ENCODE assay signal across 21 cellular contexts in genomic region chr12:89134213-89134770, GRCh38.
A peak's percentile ranks its signal among the peaks of the same experiment; 100 is the strongest.
DNase-seq lines count a peak whose midpoint lies in the region; ATAC-seq and TF ChIP-seq lines count a peak whose summit lies in the region.
"Had no signal": no experiment of that assay in that cellular context is flagged by ENCODE, and none has a peak within 500 bp of the region (broad histone marks: within the 10 kb centered on the region; RNA-seq: fewer than 3 reads in every experiment).

No MANE protein-coding gene starts in this region.

- H3K4me1 ChIP-seq in cardiac muscle cell (ENCODE audit: low read depth) (peaks cover 14% of the 10 kb centered on the region), left lung (peaks cover 0 to 10% of the 10 kb centered on the region in 2 donors)

- intact Hi-C loops in left cardiac atrium (cut with DNase I) = no loop called here
- intact Hi-C loops in left lung (cut with DNase I) = no loop called here

- no peaks in the 10 kb centered on the region for H3K27me3 Mint-ChIP-seq in WTC11 (ENCODE audit: low read depth)
- no peaks in the 10 kb centered on the region for H3K27me3 Mint-ChIP-seq in progenitor cell of endocrine pancreas
- H3K27me3 Mint-ChIP-seq: activated naive CD8-positive, alpha-beta T cell treated with anti-CD3 and anti-CD28 coated beads for 36 hours had no signal

- H3K4me1 Mint-ChIP-seq in WTC11 (peaks cover 5% of the 10 kb centered on the region; the same call in 1 of the 2 replicates), progenitor cell of endocrine pancreas (ENCODE audit: low read depth) (peaks cover 5% of the 10 kb centered on the region)
- H3K4me1 Mint-ChIP-seq: natural killer cell had no signal

- H3K9me3 ChIP-seq in cardiac muscle cell (ENCODE audit: low read depth) = no peaks in the 10 kb centered on the region
- no peaks in the 10 kb centered on the region for H3K9me3 ChIP-seq in left lung
- H3K9me3 ChIP-seq: gastrocnemius medialis, SJCRH30 had no signal

- H3K9me3 Mint-ChIP-seq in WTC11 (no peaks in the 10 kb centered on the region), progenitor cell of endocrine pancreas (ENCODE audit: low read depth) (no peaks in the 10 kb centered on the region)
- H3K9me3 Mint-ChIP-seq: activated naive CD8-positive, alpha-beta T cell treated with anti-CD3 and anti-CD28 coated beads for 36 hours; natural killer cell had no signal

- no peaks in the 10 kb centered on the region for H3K36me3 Mint-ChIP-seq in WTC11
- H3K36me3 Mint-ChIP-seq in progenitor cell of endocrine pancreas (ENCODE audit: insufficient read depth) = no peaks in the 10 kb centered on the region
- H3K36me3 Mint-ChIP-seq: activated naive CD8-positive, alpha-beta T cell treated with anti-CD3 and anti-CD28 coated beads for 36 hours; natural killer cell had no signal

- ATAC-seq in left cardiac atrium = no peak
- peak; percentile 57 for ATAC-seq in left lung
- no peak for ATAC-seq in WTC11
- ATAC-seq: esophagus mucosa, gastrocnemius medialis, natural killer cell had no signal

- H3K4me3 ChIP-seq in cardiac muscle cell (no peak overlapping the region), left lung (no peak overlapping the region)
- H3K4me3 ChIP-seq: gastrocnemius medialis, PC-9, SJCRH30 had no signal

- TF ChIP-seq CTCF in cardiac muscle cell (IDR thresholded peaks at IDR 0.05; ENCODE audit: low read depth, low read length) (no peak), left lung (IDR thresholded peaks at IDR 0.05) (no peak), WTC11 (IDR thresholded peaks at IDR 0.05) (no peak), progenitor cell of endocrine pancreas (IDR thresholded peaks at IDR 0.05; ENCODE audit: unreplicated experiment) (no peak)

- H3K27me3 ChIP-seq in cardiac muscle cell (no peaks in the 10 kb centered on the region), left lung (no peaks in the 10 kb centered on the region)
- H3K27me3 ChIP-seq: gastrocnemius medialis, SJCRH30 had no signal

- DNase-seq in cardiac muscle cell (ENCODE audit: low read depth in 1 of 2, low spot score in 1 of 2) (peak; percentile 64 to 66), left cardiac atrium (no peak), dermis blood vessel endothelial cell (peak; percentile 84), left lung (no peak), SW480 (ENCODE audit: low spot score) (no peak), WTC11 (ENCODE audit: low spot score) (no peak), hippocampal formation (lab: John Stamatoyannopoulos, UW) (no peak), progenitor cell of endocrine pancreas (ENCODE audit: low spot score, unreplicated experiment) (no peak)
- DNase-seq: activated naive CD8-positive, alpha-beta T cell treated with anti-CD3 and anti-CD28 coated beads for 36 hours; effector CD4-positive, alpha-beta T cell; gastrocnemius medialis; GDM1; IMR-90; mesenchymal stem cell; natural killer cell; NCI-H446 treated with DMSO at 0.1 percent for 48 hours; PC-9; SJCRH30 had no signal

- H3K27ac Mint-ChIP-seq in WTC11 (no peak overlapping the region), progenitor cell of endocrine pancreas (no peak overlapping the region)
- H3K27ac Mint-ChIP-seq: activated naive CD8-positive, alpha-beta T cell treated with anti-CD3 and anti-CD28 coated beads for 36 hours; natural killer cell had no signal

- POLR2A ChIA-PET in WTC11 (lab: Charles Lee) = no interaction called here

- H3K27ac ChIP-seq in cardiac muscle cell (peak overlapping the region; percentile 81), left lung (no peak overlapping the region)
- H3K27ac ChIP-seq: C4-2B, gastrocnemius medialis, PC-9, SJCRH30, VCaP had no signal

- H3K4me3 Mint-ChIP-seq in WTC11 = no peak overlapping the region
- H3K4me3 Mint-ChIP-seq in progenitor cell of endocrine pancreas (ENCODE audit: low read depth) = no peak overlapping the region
- H3K4me3 Mint-ChIP-seq: activated naive CD8-positive, alpha-beta T cell treated with anti-CD3 and anti-CD28 coated beads for 36 hours; natural killer cell had no signal

- CTCF ChIA-PET in WTC11 (lab: Charles Lee) = interaction anchor here (0.6 kb wide), 1 partner anchor 373 kb away, joined by 3 read pairs; no protein-coding TSS in a partner anchor

- no peaks in the 10 kb centered on the region for H3K36me3 ChIP-seq in cardiac muscle cell
- no peaks in the 10 kb centered on the region for H3K36me3 ChIP-seq in left lung
- H3K36me3 ChIP-seq: gastrocnemius medialis, SJCRH30 had no signal

TF ChIP-seq in WTC11, 78 proteins besides CTCF, POLR2A, EP300 and RAD21:
- no peak for TF ChIP-seq PREB (CRISPR knock-in tag; IDR thresholded peaks at IDR 0.05; ENCODE audit: borderline replicate concordance)
- TF ChIP-seq ETV6 (CRISPR knock-in tag; IDR thresholded peaks at IDR 0.05) = no peak
- TF ChIP-seq GTF2I (CRISPR knock-in tag; conservative IDR thresholded peaks at IDR 0.05) = no peak
- TF ChIP-seq GRHL2 (CRISPR knock-in tag; IDR thresholded peaks at IDR 0.05; ENCODE audit: insufficient replicate concordance, severe bottlenecking) = no peak
- TF ChIP-seq NFATC4 (CRISPR knock-in tag; IDR thresholded peaks at IDR 0.05) = no peak
- TF ChIP-seq EMX1 (CRISPR knock-in tag; IDR thresholded peaks at IDR 0.05) = no peak
- TF ChIP-seq ZNF532 (CRISPR knock-in tag; IDR thresholded peaks at IDR 0.05; ENCODE audit: borderline replicate concordance) = no peak
- no peak for TF ChIP-seq IRF1 (CRISPR knock-in tag; IDR thresholded peaks at IDR 0.05)
- TF ChIP-seq ZNF317 (CRISPR knock-in tag; IDR thresholded peaks at IDR 0.05; ENCODE audit: borderline replicate concordance, low read depth) = no peak

Comparison
In these comparisons a context has a peak if more than half of its experiments do, and no peak if none do; other contexts are left out.
1. DNase-seq: peak in cardiac muscle cell (2 of 2) and dermis blood vessel endothelial cell (single experiment); none in left cardiac atrium (single experiment), left lung (0 of 2), SW480 (single experiment), WTC11 (single experiment), hippocampal formation (0 of 2) and progenitor cell of endocrine pancreas (single experiment).